8 cellular contexts compared by ENCODE assay signal in the genomic region with DNA sequence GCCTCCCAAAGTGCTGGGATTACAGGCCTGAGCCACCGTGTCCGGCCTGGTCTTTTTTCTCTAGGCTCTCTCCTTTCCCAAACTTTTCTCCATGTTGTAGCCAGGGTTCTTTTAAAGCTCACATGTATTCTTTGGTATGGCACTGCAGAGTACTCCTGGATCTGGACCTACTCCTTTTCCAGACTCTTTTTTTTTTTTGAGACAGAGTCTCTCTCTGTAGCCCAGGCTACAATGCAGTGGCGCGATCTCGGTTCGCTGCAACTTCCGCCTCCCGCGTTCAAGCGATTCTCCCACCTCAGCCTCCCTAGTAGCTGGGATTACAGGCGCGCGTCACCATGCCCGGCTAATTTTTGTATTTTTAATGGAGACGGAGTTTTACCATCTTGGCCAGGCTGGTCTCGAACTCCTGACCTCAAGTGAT. TPM values are rescaled to one million over a fixed set of nuclear protein-coding genes. Genes with fewer than 3 reads are reported as not detected.
DNase-seq lines count a peak whose midpoint lies in the region; ATAC-seq and TF ChIP-seq lines count a peak whose summit lies in the region.

No MANE protein-coding gene starts in this region.

- peaks cover 7% of the 10 kb centered on the region for H3K27me3 Mint-ChIP-seq in HFFc6 (ENCODE audit: insufficient read depth)

- TF ChIP-seq POLR2A in spleen (IDR thresholded peaks at IDR 0.05) = no peak

- peaks cover 3% of the 10 kb centered on the region for H3K4me1 ChIP-seq in right cardiac atrium (ENCODE audit: control insufficient read depth, insufficient read depth, low read length)
- H3K4me1 ChIP-seq in spleen = peaks cover 12 to 70% (median 44%) of the 10 kb centered on the region in 6 donors

- H3K27ac ChIP-seq in right cardiac atrium (ENCODE audit: low read length) = peak overlapping the region; percentile 98
- peak overlapping the region; percentile 91 to 96 (median 94) for H3K27ac ChIP-seq in spleen

- peaks cover 24% of the 10 kb centered on the region for H3K36me3 Mint-ChIP-seq in HFFc6 (ENCODE audit: low read depth)

- ATAC-seq in right cardiac atrium = no peak
- ATAC-seq in GM21526 (IDR thresholded peaks at IDR 0.05; ENCODE audit: low FRiP score, unreplicated experiment) = no peak
- ATAC-seq in HG03280 (IDR thresholded peaks at IDR 0.05; ENCODE audit: unreplicated experiment) = no peak

- peaks cover 6% of the 10 kb centered on the region for H3K9me3 Mint-ChIP-seq in HFFc6

- intact Hi-C loops in right cardiac atrium (cut with DNase I) (loop anchor here in 2 of 4 donors (10.0 kb wide), 2 partner anchors 73 to 83 kb away; a partner anchor contains a TSS), spleen (cut with DNase I; ENCODE audit: low total_unique reads) (loop anchor here (10.0 kb wide), 1 partner anchor 63 kb away; no protein-coding TSS in a partner anchor)

- DNase-seq in HFFc6 (no peak), right cardiac atrium (peak in 2 of 3 donors; percentile 13 to 64), spleen (peak; percentile 78), GM19238 (ENCODE audit: insufficient read length, low spot score) (no peak), retina (no peak)

- no peaks in the 10 kb centered on the region for H3K9me3 ChIP-seq in right cardiac atrium (ENCODE audit: control insufficient read depth, low read length)
- H3K9me3 ChIP-seq in spleen = no peaks in the 10 kb centered on the region

- TF ChIP-seq CTCF in HFFc6 (IDR thresholded peaks at IDR 0.05) = no peak
- no peak for TF ChIP-seq CTCF in WI38 (IDR thresholded peaks at IDR 0.05; ENCODE audit: low read depth, low read length)
- TF ChIP-seq CTCF in spleen (IDR thresholded peaks at IDR 0.05 in 8 of 11, conservative IDR thresholded peaks at IDR 0.05 in 3 of 11) = no peak

- H3K27ac Mint-ChIP-seq in HFFc6 = peak overlapping the region; percentile 97

- H3K4me3 ChIP-seq in WI38 (ENCODE audit: low read depth, low read length) (peak overlapping the region; percentile 79), right cardiac atrium (ENCODE audit: low read length) (peak overlapping the region; percentile 99), spleen (peak overlapping the region; percentile 47 to 75 (median 60))

- H3K4me3 Mint-ChIP-seq in HFFc6 = peak overlapping the region; percentile 96

- H3K4me1 Mint-ChIP-seq in HFFc6 (ENCODE audit: low read depth) = peaks cover 20% of the 10 kb centered on the region

- H3K27me3 ChIP-seq in right cardiac atrium (ENCODE audit: control insufficient read depth, insufficient read depth) (no peaks in the 10 kb centered on the region), spleen (replicated peaks in 1 of 7) (no peaks in the 10 kb centered on the region)

- H3K36me3 ChIP-seq in spleen = peaks cover 0 to 29% (median 22%) of the 10 kb centered on the region in 6 donors

- WGBS in right cardiac atrium = 67% methylated on average over 16 of the region's 16 CpGs
- WGBS in spleen, 5 donors = 49 to 78% (median 68%) methylated on average over 16 of the region's 16 CpGs

RNA-seq across cellular contexts. Expression of a gene that starts 0.6 kb away (rescaled TPM):
- 10 to 100 TPM; 13.9 to 18.4 (median 15.8) TPM for total RNA-seq in HFFc6 (2021; fragmentation: NEBNext Ultra II Directional; extraction: Animal tissue kit (Norgen Biotek cat#: 25700))
- 10 to 100 TPM in 3 of 4 donors, 1 to 10 TPM in 1; 8.1 to 12.5 (median 11.2) TPM for total RNA-seq in right cardiac atrium
- 11.9 TPM for polyA plus RNA-seq in right cardiac atrium
- 10 to 100 TPM; 11.2 to 19.1 (median 14.9) TPM for total RNA-seq in spleen
- 10 to 100 TPM; 22.9 to 31.2 (median 24.4) TPM for polyA plus RNA-seq in spleen

RNA-seq across cellular contexts. Expression of a gene that starts 41.3 kb away (rescaled TPM):
- 10 to 100 TPM; 19.9 to 24.4 (median 23.8) TPM for total RNA-seq in HFFc6 (2021; fragmentation: NEBNext Ultra II Directional; extraction: Animal tissue kit (Norgen Biotek cat#: 25700))
- 10 to 100 TPM; 18.6 to 27.4 (median 22.4) TPM for total RNA-seq in right cardiac atrium
- polyA plus RNA-seq in right cardiac atrium = 15.9 TPM
- total RNA-seq in spleen = 10 to 100 TPM; 24.1 to 55.9 (median 32.9) TPM
- polyA plus RNA-seq in spleen = 10 to 100 TPM in 1 of 3 donors, 1 to 10 TPM in 2; 8.2 to 16.4 (median 8.9) TPM

Comparison
In these comparisons a context has a peak if more than half of its experiments do, and no peak if none do; other contexts are left out.
1. DNase-seq: peak in right cardiac atrium (2 of 3) and spleen (single experiment); none in HFFc6 (single experiment), GM19238 (single experiment) and retina (single experiment).
2. Peak in every context shown above with its lines, with median percentiles within 50 percentile points of each other: H3K4me3 ChIP-seq.